Comparison of ENCODE assay signal across 10 cellular contexts in the genomic region with DNA sequence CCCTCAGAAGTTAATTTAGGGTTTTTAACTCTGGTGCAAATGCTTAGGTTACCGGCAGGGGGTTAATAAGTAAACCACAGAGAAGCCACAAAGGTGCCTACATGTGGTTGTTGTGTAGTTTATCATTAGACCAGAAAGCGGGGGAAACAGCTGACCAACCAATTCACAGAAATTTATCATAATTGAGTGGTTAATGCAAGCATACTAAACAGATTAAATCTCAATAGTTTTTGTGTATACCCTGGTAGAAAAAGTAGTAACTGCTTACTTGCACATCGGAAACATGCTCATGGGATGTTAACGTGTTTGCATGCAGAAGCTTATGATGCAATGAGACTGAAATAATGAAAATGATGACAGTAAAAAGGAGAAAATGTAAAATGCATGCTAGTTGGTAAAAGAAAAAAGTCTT.
DNase-seq lines count a peak whose midpoint lies in the region; ATAC-seq, FAIRE-seq and TF ChIP-seq lines count a peak whose summit lies in the region.
"Had no signal": no experiment of that assay in that cellular context is flagged by ENCODE, and none has a peak within 500 bp of the region (broad histone marks: within the 10 kb centered on the region; RNA-seq: fewer than 3 reads in every experiment).

No MANE protein-coding gene starts in this region.

- peaks cover 32% of the 10 kb centered on the region for H3K4me1 ChIP-seq in cardiac muscle cell (ENCODE audit: low read depth)
- H3K4me1 ChIP-seq in astrocyte (ENCODE audit: insufficient read depth, low read length): no peaks in the 10 kb centered on the region
- peaks cover 17% of the 10 kb centered on the region for H3K4me1 ChIP-seq in lower lobe of right lung

- no peak overlapping the region for H2AFZ ChIP-seq in astrocyte (ENCODE audit: low read depth, low read length)

- peak in 1 of 2 donors; percentile 57 for DNase-seq in cardiac muscle cell (ENCODE audit: low read depth in 1 of 2, low spot score in 1 of 2)
- DNase-seq in left cardiac atrium: no peak
- DNase-seq in astrocyte (ENCODE audit: low read depth): peak; percentile 22
- no peak for DNase-seq in type B pancreatic cell (ENCODE audit: extremely low spot score, unreplicated experiment)
- DNase-seq in lower lobe of right lung: no peak
- DNase-seq in T-helper 9 cell: no peak
- no peak for DNase-seq in globus pallidus (ENCODE audit: low spot score)
- DNase-seq: activated CD4-positive, alpha-beta T cell treated with anti-CD3 and anti-CD28 coated beads for 4 hours had no signal

- no peaks in the 10 kb centered on the region for H3K79me2 ChIP-seq in astrocyte (ENCODE audit: insufficient read depth, low read length)

- H4K20me1 ChIP-seq in astrocyte (ENCODE audit: insufficient read depth, low read length): peaks cover 30% of the 10 kb centered on the region

- intact Hi-C loops in left cardiac atrium (cut with DNase I): no loop called here
- intact Hi-C loops in lower lobe of right lung (cut with DNase I): no loop called here

- H3K27ac Mint-ChIP-seq in astrocyte (ENCODE audit: unreplicated experiment) (peak overlapping the region; percentile 80), type B pancreatic cell (no peak overlapping the region)

- no peak for FAIRE-seq in astrocyte (lab: Jason Lieb, UNC)

- H3K36me3 ChIP-seq in cardiac muscle cell (no peaks in the 10 kb centered on the region), astrocyte (ENCODE audit: insufficient read depth, low read length) (no peaks in the 10 kb centered on the region), lower lobe of right lung (no peaks in the 10 kb centered on the region)

- H3K4me2 ChIP-seq in astrocyte (ENCODE audit: low read length): no peak overlapping the region

- no peaks in the 10 kb centered on the region for H3K27me3 Mint-ChIP-seq in astrocyte (ENCODE audit: low read depth, unreplicated experiment)
- no peaks in the 10 kb centered on the region for H3K27me3 Mint-ChIP-seq in type B pancreatic cell

- no peaks in the 10 kb centered on the region for H3K9me3 Mint-ChIP-seq in astrocyte (ENCODE audit: unreplicated experiment)
- H3K9me3 Mint-ChIP-seq in type B pancreatic cell: peaks cover 4% of the 10 kb centered on the region

- H3K36me3 Mint-ChIP-seq in astrocyte (ENCODE audit: low read depth, unreplicated experiment): no peaks in the 10 kb centered on the region
- no peaks in the 10 kb centered on the region for H3K36me3 Mint-ChIP-seq in type B pancreatic cell

- no peaks in the 10 kb centered on the region for H3K9me3 ChIP-seq in cardiac muscle cell (ENCODE audit: low read depth)
- H3K9me3 ChIP-seq in astrocyte (ENCODE audit: insufficient read depth, low read depth, low read length): no peaks in the 10 kb centered on the region
- no peaks in the 10 kb centered on the region for H3K9me3 ChIP-seq in lower lobe of right lung

- TF ChIP-seq CTCF in cardiac muscle cell (IDR thresholded peaks at IDR 0.05; ENCODE audit: low read depth, low read length) (peak; percentile 12), astrocyte (IDR thresholded peaks at IDR 0.05; ENCODE audit: insufficient read depth, low read depth, low read length) (peak; percentile 7), type B pancreatic cell (conservative IDR thresholded peaks at IDR 0.05) (peak; percentile 56), lower lobe of right lung (IDR thresholded peaks at IDR 0.05) (no peak)

- H3K4me3 Mint-ChIP-seq in astrocyte (ENCODE audit: unreplicated experiment) (no peak overlapping the region), type B pancreatic cell (no peak overlapping the region)

- no peak overlapping the region for H3K9ac ChIP-seq in astrocyte (ENCODE audit: low read length)

- ATAC-seq in left cardiac atrium (no peak), HG03064 (IDR thresholded peaks at IDR 0.05; ENCODE audit: low read depth, unreplicated experiment) (peak; percentile 97), lower lobe of right lung (no peak)

- peaks cover 31% of the 10 kb centered on the region for H3K4me1 Mint-ChIP-seq in astrocyte (ENCODE audit: low read depth, unreplicated experiment)
- H3K4me1 Mint-ChIP-seq in type B pancreatic cell (ENCODE audit: unreplicated experiment): peaks cover 37% of the 10 kb centered on the region

- H3K4me3 ChIP-seq in cardiac muscle cell: no peak overlapping the region
- no peak overlapping the region for H3K4me3 ChIP-seq in astrocyte (ENCODE audit: insufficient read depth, low read depth, low read length)
- no peak overlapping the region for H3K4me3 ChIP-seq in lower lobe of right lung
- H3K4me3 ChIP-seq: lung had no signal

- H3K27me3 ChIP-seq in cardiac muscle cell: no peaks in the 10 kb centered on the region
- no peaks in the 10 kb centered on the region for H3K27me3 ChIP-seq in astrocyte (ENCODE audit: insufficient read depth, low read length)
- no peaks in the 10 kb centered on the region for H3K27me3 ChIP-seq in lower lobe of right lung (ENCODE audit: low read depth)

- H3K27ac ChIP-seq in cardiac muscle cell (peak overlapping the region; percentile 78), astrocyte (ENCODE audit: low read depth, low read length) (no peak overlapping the region), lower lobe of right lung (no peak overlapping the region)
